Comparison of ENCODE assay signal across 8 cellular contexts in genomic region chr15:73700041-73700842, GRCh38. TPM values are rescaled to one million over a fixed set of nuclear protein-coding genes. Genes with fewer than 3 reads are reported as not detected.
DNase-seq lines count a peak whose midpoint lies in the region; ATAC-seq, FAIRE-seq and TF ChIP-seq lines count a peak whose summit lies in the region.

No MANE protein-coding gene starts in this region.

- H3K4me1 Mint-ChIP-seq in WTC11: peaks cover 44% of the 10 kb centered on the region

- H3K36me3 Mint-ChIP-seq in WTC11: peaks cover 13% of the 10 kb centered on the region

- CTCF ChIA-PET in A673 (lab: Charles Lee) (interaction anchor here (0.6 to 4.6 kb wide), 7 partner anchors 8 to 140 kb away, joined by 3 to 38 read pairs (median 11); no protein-coding TSS in a partner anchor), WTC11 (lab: Charles Lee) (interaction anchor here (0.6 to 6.4 kb wide), 49 partner anchors 9 to 435 kb away, joined by 3 to 142 read pairs (median 4); partner anchors contain the start of genes CD276, INSYN1, NPTN and PML)

- POLR2A ChIA-PET in A673 (lab: Charles Lee; ENCODE audit: low non-redundant PET) (no interaction called here), WTC11 (lab: Charles Lee) (interaction anchor here (1.1 kb wide), 1 partner anchor 9 kb away, joined by 3 read pairs; no protein-coding TSS in a partner anchor)

- no peak overlapping the region for H3K4me3 ChIP-seq in A673 (ENCODE audit: low read depth, low read length, poor library complexity, severe bottlenecking)
- no peak overlapping the region for H3K4me3 ChIP-seq in bronchial epithelial cell (ENCODE audit: low read depth, low read length)
- no peak overlapping the region for H3K4me3 ChIP-seq in kidney (ENCODE audit: low read length in 2 of 2)

- no peaks in the 10 kb centered on the region for H3K27me3 Mint-ChIP-seq in WTC11 (ENCODE audit: low read depth)

- DNase-seq in A673 (ENCODE audit: low spot score) (peak; percentile 88), GM19239 (ENCODE audit: insufficient read length, low spot score) (peak; percentile 67), NCI-H226 (peak; percentile 64), WTC11 (ENCODE audit: low spot score) (peak; percentile 67), bronchial epithelial cell (ENCODE audit: low read depth) (peak; percentile 57), kidney (peak; percentile 83)
- peak; percentile 74 for DNase-seq in stimulated activated CD4-positive, alpha-beta T cell treated with anti-CD3 and anti-CD28 coated beads, Interleukin-1b, Interleukin-23, amount 100 ng/mL, for 48 hours

- TF ChIP-seq CTCF in A673 (conservative IDR thresholded peaks at IDR 0.05; ENCODE audit: low read depth, low read length): peak; percentile 96
- peak; percentile 75 for TF ChIP-seq CTCF in WTC11 (IDR thresholded peaks at IDR 0.05)
- TF ChIP-seq CTCF in bronchial epithelial cell (IDR thresholded peaks at IDR 0.05; ENCODE audit: insufficient read depth, low read length, severe bottlenecking): peak; percentile 92
- TF ChIP-seq CTCF in kidney (IDR thresholded peaks at IDR 0.05; ENCODE audit: borderline replicate concordance, extremely low read depth, insufficient read depth): peak; percentile 89

- no peak overlapping the region for H3K4me3 Mint-ChIP-seq in WTC11

- peaks cover 27% of the 10 kb centered on the region for H3K4me1 ChIP-seq in A673 (ENCODE audit: insufficient read depth, low read length, poor library complexity, severe bottlenecking)
- peaks cover 5% of the 10 kb centered on the region in 2 donors for H3K4me1 ChIP-seq in kidney (ENCODE audit: control insufficient read depth in 1 of 2, insufficient read depth in 1 of 2, low read depth in 1 of 2, low read length in 2 of 2)

- H3K27me3 ChIP-seq in A673 (replicated peaks; ENCODE audit: insufficient read depth, low read depth, low read length, poor library complexity) (no peaks in the 10 kb centered on the region), bronchial epithelial cell (ENCODE audit: control insufficient read depth, insufficient read depth, low read length) (no peaks in the 10 kb centered on the region)

- peak overlapping the region; percentile 66 for H3K27ac Mint-ChIP-seq in WTC11

- H3K9me3 Mint-ChIP-seq in WTC11: no peaks in the 10 kb centered on the region

- no TSS peak for BruUV-seq in A673 (replicated peaks; lab: Mats Ljungman, UMichigan)

- H3K9ac ChIP-seq in kidney (ENCODE audit: low read length in 2 of 2): no peak overlapping the region

- FAIRE-seq in GM19239 (lab: Jason Lieb, UNC) (peak; percentile 86), bronchial epithelial cell (lab: Jason Lieb, UNC) (no peak), kidney (lab: Jason Lieb, UNC) (peak; percentile 52)

- no peak overlapping the region for H3K27ac ChIP-seq in A673 (ENCODE audit: low read depth, low read length, poor library complexity, severe bottlenecking)
- H3K27ac ChIP-seq in kidney (ENCODE audit: low read depth in 2 of 2, low read length in 2 of 2): no peak overlapping the region

- intact Hi-C loops in A673 (cut with micrococcal nuclease; ENCODE audit: unreplicated experiment): loop anchor here (1.0 to 5.0 kb wide), 4 partner anchors 23 to 393 kb away; no protein-coding TSS in a partner anchor
- intact Hi-C loops in kidney (cut with DNase I): no loop called here

- H3K36me3 ChIP-seq in A673 (ENCODE audit: insufficient read depth, low read length, poor library complexity, severe bottlenecking): peaks cover 5% of the 10 kb centered on the region
- peaks cover 2% of the 10 kb centered on the region for H3K36me3 ChIP-seq in bronchial epithelial cell (ENCODE audit: control insufficient read depth, insufficient read depth, low read length)
- H3K36me3 ChIP-seq in kidney (ENCODE audit: control insufficient read depth in 1 of 2, insufficient read depth in 2 of 2, low read length in 2 of 2): no peaks in the 10 kb centered on the region

- H3K9me3 ChIP-seq in A673 (ENCODE audit: low read depth, low read length, poor library complexity, severe bottlenecking): no peaks in the 10 kb centered on the region
- no peaks in the 10 kb centered on the region for H3K9me3 ChIP-seq in kidney (ENCODE audit: control insufficient read depth in 1 of 2, low read length in 2 of 2)

- ATAC-seq in WTC11 (peak; percentile 51), HG02623 (IDR thresholded peaks at IDR 0.05; ENCODE audit: unreplicated experiment) (no peak)

TF ChIP-seq in WTC11, 78 proteins besides CTCF, POLR2A, EP300 and RAD21:
- TF ChIP-seq GTF2I (CRISPR knock-in tag; conservative IDR thresholded peaks at IDR 0.05) (0 out of 2 replicates have a peak, but pooled peaks have one; percentile 0), ATF3 (CRISPR knock-in tag; conservative IDR thresholded peaks at IDR 0.05) (no peak)

RNA-seq across cellular contexts. Expression of gene CD276, which starts 16.1 kb away (rescaled TPM):
- total RNA-seq in A673 (2021): 71.4 and 74.6 TPM in 2 replicates
- 146 to 153 TPM (median 150 TPM) in 3 replicates for total RNA-seq in WTC11 (2021)
- total RNA-seq in bronchial epithelial cell: 14.5 and 21.9 TPM in 2 replicates
- 31.5 TPM for total RNA-seq in kidney
- 25.0 TPM for polyA plus RNA-seq in kidney (ENCODE audit: insufficient read depth, low read depth, low replicate concordance)

RNA-seq across cellular contexts. Expression of gene INSYN1, which starts 52.9 kb away (rescaled TPM):
- 0.54 and 2.0 TPM in 2 replicates for total RNA-seq in A673 (2021)
- 9.0 to 11.9 TPM (median 9.8 TPM) in 3 replicates for total RNA-seq in WTC11 (2021)
- under 0.01 and 1.2 TPM in 2 replicates for total RNA-seq in bronchial epithelial cell
- 4.2 TPM for total RNA-seq in kidney
- 39.6 TPM for polyA plus RNA-seq in kidney (ENCODE audit: insufficient read depth, low read depth, low replicate concordance)
